27 cellular contexts compared by ENCODE assay signal in genomic region chr7:13037216-13037615, GRCh38.
"Had no signal": no experiment of that assay in that cellular context is flagged by ENCODE, and none has a peak within 500 bp of the region (broad histone marks: within the 10 kb centered on the region; RNA-seq: fewer than 3 reads in every experiment).

No MANE protein-coding gene starts in this region.

- ATAC-seq: gastrocnemius medialis; left lobe of liver; naive thymus-derived CD4-positive, alpha-beta T cell; right lobe of liver; stimulated activated naive CD8-positive, alpha-beta T cell treated with anti-CD3 and anti-CD28 coated beads, Interleukin-15, amount 100 ng/mL, for 72 hours; upper lobe of right lung had no signal

- H3K9ac ChIP-seq: neural progenitor cell, parathyroid adenoma had no signal

- H3K4me1 ChIP-seq: colonic mucosa, gastrocnemius medialis, parathyroid adenoma, right lobe of liver, suprapubic skin, upper lobe of right lung, uterus had no signal

- H3K9me3 ChIP-seq: colonic mucosa, esophagus muscularis mucosa, gastrocnemius medialis, right lobe of liver, suprapubic skin, transverse colon, upper lobe of right lung, uterus had no signal

- FAIRE-seq: keratinocyte, small intestine had no signal

- H3K4me3 ChIP-seq: colonic mucosa, esophagus muscularis mucosa, gastrocnemius medialis, neural progenitor cell, right lobe of liver, suprapubic skin, transverse colon, upper lobe of right lung, uterus had no signal

- H3K27ac ChIP-seq: colonic mucosa, epithelial cell of prostate, esophagus muscularis mucosa, gastrocnemius medialis, neural progenitor cell, parathyroid adenoma, right lobe of liver, suprapubic skin, transverse colon, upper lobe of right lung, uterus had no signal

- H3K27me3 ChIP-seq: colonic mucosa, esophagus muscularis mucosa, gastrocnemius medialis, neural progenitor cell, right lobe of liver, suprapubic skin, transverse colon, upper lobe of right lung, uterus had no signal

- DNase-seq: colonic mucosa; effector CD8-positive, alpha-beta T cell; endodermal cell; foreskin fibroblast; gastrocnemius medialis; head of caudate nucleus; mesendoderm; midbrain; naive thymus-derived CD4-positive, alpha-beta T cell; right lobe of liver; small intestine; stimulated activated CD4-positive, alpha-beta T cell treated with anti-CD3 and anti-CD28 coated beads, Interleukin-12 subunit alpha, Interleukin-12 subunit beta, amount 100 ng/mL, for 4 hours; stimulated activated CD4-positive, alpha-beta T cell treated with anti-CD3 and anti-CD28 coated beads, Interleukin-1b, Interleukin-23, amount 100 ng/mL, for 48 hours; stimulated activated CD4-positive, alpha-beta T cell treated with anti-CD3 and anti-CD28 coated beads, Interleukin-4, amount 100 ng/mL, for 1 hour; stimulated activated CD8-positive, alpha-beta memory T cell treated with anti-CD3 and anti-CD28 coated beads, Interleukin-4, amount 100 ng/mL, for 48 hours; stimulated activated naive CD4-positive, alpha-beta T cell; stimulated activated naive CD8-positive, alpha-beta T cell treated with anti-CD3 and anti-CD28 coated beads, Interleukin-15, amount 100 ng/mL, for 72 hours; transverse colon; upper lobe of right lung; uterus had no signal

- H3K79me2 ChIP-seq: parathyroid adenoma had no signal

- H2AFZ ChIP-seq: neural progenitor cell, parathyroid adenoma had no signal

- H3K4me2 ChIP-seq: neural progenitor cell had no signal

- H3K36me3 ChIP-seq: colonic mucosa, esophagus muscularis mucosa, gastrocnemius medialis, neural progenitor cell, right lobe of liver, suprapubic skin, transverse colon, upper lobe of right lung, uterus had no signal
